In the genomic region with DNA sequence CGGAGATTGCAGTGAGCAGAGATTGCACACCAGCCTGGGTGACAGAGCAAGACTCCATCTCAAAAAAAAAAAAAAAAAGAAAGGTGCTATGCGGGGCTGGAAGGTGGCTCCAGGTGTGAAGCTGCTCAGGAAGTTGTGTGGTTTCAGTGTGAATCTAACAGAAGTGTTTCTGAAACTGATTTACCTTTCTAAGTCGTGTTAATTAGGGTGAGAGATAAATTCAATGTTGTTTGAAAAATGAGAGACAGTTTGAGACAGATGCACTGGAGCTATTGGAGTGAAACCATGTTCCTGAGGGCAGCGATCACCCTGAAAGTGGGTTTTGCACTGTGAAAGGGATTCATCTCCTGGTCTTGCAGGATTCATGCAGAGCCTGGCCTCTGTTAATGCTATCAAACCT, we compare ENCODE assay signal across 1 cellular context.
TF ChIP-seq lines count a peak whose summit lies in the region.

No MANE protein-coding gene starts in this region.

TF ChIP-seq in GM12878, 131 proteins besides CTCF, POLR2A, EP300 and RAD21:
- peak; percentile 76; the same call in 1 of the 2 replicates for TF ChIP-seq ZNF384 (IDR thresholded peaks at IDR 0.05; ENCODE audit: borderline replicate concordance, low read depth, low read length)
- 0 out of 2 replicates have a peak, but pooled peaks have one; percentile 27 for TF ChIP-seq BCL11A (IDR thresholded peaks at IDR 0.05; ENCODE audit: low read depth, low read length)
- TF ChIP-seq BACH1 (IDR thresholded peaks at IDR 0.05; ENCODE audit: borderline replicate concordance) = peak; percentile 44; the same call in 1 of the 2 replicates
- TF ChIP-seq EED (IDR thresholded peaks at IDR 0.05; ENCODE audit: low read depth) = 0 out of 2 replicates have a peak, but pooled peaks have one; percentile 5
- TF ChIP-seq NFIC (IDR thresholded peaks at IDR 0.05; ENCODE audit: low read depth, low read length) = 0 out of 2 replicates have a peak, but pooled peaks have one; percentile 10
- peak; percentile 59 for TF ChIP-seq RUNX3 (IDR thresholded peaks at IDR 0.05; ENCODE audit: low read length)
- TF ChIP-seq TCF3 (IDR thresholded peaks at IDR 0.05; ENCODE audit: borderline replicate concordance, insufficient read depth, low read depth, low read length) = peak; percentile 47; the same call in 1 of the 2 replicates
- TF ChIP-seq MTA2 (IDR thresholded peaks at IDR 0.05; ENCODE audit: low read depth) = peak; percentile 64
- 0 out of 2 replicates have a peak, but pooled peaks have one; percentile 26 for TF ChIP-seq TCF12 (IDR thresholded peaks at IDR 0.05; ENCODE audit: low read depth, low read length)
